21 cellular contexts compared by ENCODE assay signal in the genomic region with DNA sequence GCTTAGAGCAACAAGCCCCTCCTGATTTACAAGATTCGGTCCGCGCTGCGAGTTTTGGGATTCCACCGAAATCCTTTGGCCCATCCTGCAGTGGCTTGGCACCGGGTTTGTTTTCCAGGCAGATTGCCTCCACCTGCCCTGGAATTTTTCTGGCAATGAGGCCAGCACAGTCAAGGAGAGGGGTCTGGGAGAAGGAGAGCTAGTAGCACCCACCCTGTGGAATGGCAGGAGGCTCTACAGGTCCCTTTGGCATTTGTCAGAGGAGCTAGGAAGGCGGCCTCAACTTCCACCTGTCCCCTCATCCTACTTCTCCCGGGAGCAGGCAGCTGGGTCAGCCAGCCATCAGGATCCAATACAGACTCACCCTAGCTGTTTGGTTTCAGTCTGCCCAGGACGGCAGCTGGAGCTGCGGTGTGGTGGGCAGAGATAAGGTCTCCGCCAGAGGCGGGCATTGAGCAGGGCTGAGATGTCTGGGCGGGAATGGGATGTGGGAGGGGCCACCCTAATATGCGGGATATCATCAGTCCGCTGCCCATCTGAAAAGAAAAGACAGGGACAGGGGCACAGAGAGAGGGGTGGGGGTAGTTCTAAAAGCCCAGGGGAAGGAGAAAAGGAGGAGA. TPM values are rescaled to one million over a fixed set of nuclear protein-coding genes. Genes with fewer than 3 reads are reported as not detected.
A peak's percentile ranks its signal among the peaks of the same experiment; 100 is the strongest.
DNase-seq lines count a peak whose midpoint lies in the region; ATAC-seq and TF ChIP-seq lines count a peak whose summit lies in the region.
"Had no signal": no experiment of that assay in that cellular context is flagged by ENCODE, and none has a peak within 500 bp of the region (broad histone marks: within the 10 kb centered on the region; RNA-seq: fewer than 3 reads in every experiment).

No MANE protein-coding gene starts in this region.

- no peak overlapping the region for H2BK5ac ChIP-seq in mesenchymal stem cell (ENCODE audit: low read depth, low read length, poor library complexity, severe bottlenecking)

- no peak overlapping the region for H4K91ac ChIP-seq in mesenchymal stem cell (ENCODE audit: low read length)

- no peak overlapping the region for H3K9ac ChIP-seq in mesenchymal stem cell (ENCODE audit: low read length)
- H3K9ac ChIP-seq: BLaER1 treated with 17β-estradiol and CSF1 and Interleukin-3, amounts not matched to agents 10 nM and 100 nM had no signal

- H3K27me3 Mint-ChIP-seq in T-helper 17 cell, result peaks cover 46% of the 10 kb centered on the region

- no peak for TF ChIP-seq POLR2A in stomach (IDR thresholded peaks at IDR 0.05)

- no peak overlapping the region for H3K14ac ChIP-seq in mesenchymal stem cell (ENCODE audit: low read length in 2 of 2)

- H2BK120ac ChIP-seq in mesenchymal stem cell (ENCODE audit: low read depth, low read length), result no peak overlapping the region

- H3K9me3 ChIP-seq in BE2C, result no peaks in the 10 kb centered on the region; the same call in 1 of the 2 replicates
- H3K9me3 ChIP-seq in mesenchymal stem cell (ENCODE audit: control insufficient read depth, low read length), result no peaks in the 10 kb centered on the region
- H3K9me3 ChIP-seq in T-helper 17 cell (ENCODE audit: control insufficient read depth, low read length, poor library complexity, severe bottlenecking), result no peaks in the 10 kb centered on the region
- H3K9me3 ChIP-seq in stomach, result no peaks in the 10 kb centered on the region

- no peak overlapping the region for H3K4ac ChIP-seq in mesenchymal stem cell (ENCODE audit: low read depth in 1 of 2, low read length in 2 of 2)

- H3K4me1 ChIP-seq in BE2C, result peaks cover 3% of the 10 kb centered on the region
- peaks cover 8% of the 10 kb centered on the region for H3K4me1 ChIP-seq in mesenchymal stem cell (ENCODE audit: control insufficient read depth, insufficient read depth, low read depth, low read length)
- peaks cover 0 to 26% (median 19%) of the 10 kb centered on the region in 4 donors for H3K4me1 ChIP-seq in stomach

- no peak for ATAC-seq in T-helper 17 cell
- ATAC-seq in GM21447 (IDR thresholded peaks at IDR 0.05; ENCODE audit: unreplicated experiment), result no peak
- ATAC-seq: CD8-positive, alpha-beta T cell; GM23338 had no signal

- peaks cover 2% of the 10 kb centered on the region for H3K4me1 Mint-ChIP-seq in T-helper 17 cell

- no peak overlapping the region for H3K18ac ChIP-seq in mesenchymal stem cell (ENCODE audit: low read depth in 1 of 2, low read length in 2 of 2)

- no peak overlapping the region for H3K23ac ChIP-seq in mesenchymal stem cell (ENCODE audit: low read length in 2 of 2)

- H3K4me3 Mint-ChIP-seq in T-helper 17 cell, result no peak overlapping the region
- H3K4me3 Mint-ChIP-seq: CD8-positive, alpha-beta T cell; GM23338; H9 had no signal

- H3K27ac ChIP-seq in mesenchymal stem cell (ENCODE audit: low read length, poor library complexity, severe bottlenecking) (no peak overlapping the region), stomach (no peak overlapping the region)
- H3K27ac ChIP-seq: BLaER1 treated with 17β-estradiol and CSF1 and Interleukin-3, amounts not matched to agents 10 nM and 100 nM had no signal

- DNase-seq in BE2C (peak; percentile 75), OCI-M1 (lab: John Stamatoyannopoulos, UW) (peak; percentile 12), cerebellum (ENCODE audit: low spot score) (peak; percentile 61), mesenchymal stem cell (no peak), T-helper 17 cell (no peak), stomach (no peak), LoVo (ENCODE audit: low spot score) (no peak)
- DNase-seq: 8988T; CD8-positive, alpha-beta T cell; COR-L47; DMS 273 treated with DMSO at 0.1 percent for 48 hours; DMS53; DND-41; EL; H9 had no signal

- peak overlapping the region; percentile 9 for H4K8ac ChIP-seq in mesenchymal stem cell (ENCODE audit: low read length)

- TF ChIP-seq CTCF in BE2C (IDR thresholded peaks at IDR 0.05; ENCODE audit: low read depth, low read length) (no peak), stomach (IDR thresholded peaks at IDR 0.05) (no peak)

- H2AK5ac ChIP-seq in mesenchymal stem cell (ENCODE audit: low read length, severe bottlenecking), result no peak overlapping the region

- H2AFZ ChIP-seq in mesenchymal stem cell (ENCODE audit: low read depth, low read length), result no peak overlapping the region
- H2AFZ ChIP-seq: GM23338 had no signal

- H3K4me2 ChIP-seq in mesenchymal stem cell (ENCODE audit: low read length, poor library complexity, severe bottlenecking), result no peak overlapping the region
- H3K4me2 ChIP-seq: GM23338 had no signal

- H3K36me3 ChIP-seq in BE2C (no peaks in the 10 kb centered on the region), mesenchymal stem cell (ENCODE audit: control insufficient read depth in 1 of 2, insufficient read depth in 2 of 2, low read depth in 1 of 2, low read length in 2 of 2) (no peaks in the 10 kb centered on the region), stomach (no peaks in the 10 kb centered on the region)
- H3K36me3 ChIP-seq: BLaER1 treated with 17β-estradiol and CSF1 and Interleukin-3, amounts not matched to agents 10 nM and 100 nM had no signal

- no peak for TF ChIP-seq EP300 in stomach (IDR thresholded peaks at IDR 0.05)

- WGBS in mesenchymal stem cell, result 96% methylated on average over 14 of the region's 15 CpGs
- 56 to 81% (median 65%) methylated on average over 12 to 15 of the region's 15 CpGs for WGBS in stomach, 5 donors

- no peak overlapping the region for H3K4me3 ChIP-seq in BE2C (ENCODE audit: low read depth, low read length)
- no peak overlapping the region for H3K4me3 ChIP-seq in mesenchymal stem cell (ENCODE audit: insufficient read depth in 1 of 2, low read depth in 1 of 2, low read length in 2 of 2)
- H3K4me3 ChIP-seq in stomach, result no peak overlapping the region
- H3K4me3 ChIP-seq: BLaER1 treated with 17β-estradiol and CSF1 and Interleukin-3, amounts not matched to agents 10 nM and 100 nM; GM23338 had no signal

- no peak overlapping the region for H2BK12ac ChIP-seq in mesenchymal stem cell (ENCODE audit: low read length in 2 of 2)

- H3K27ac Mint-ChIP-seq in T-helper 17 cell, result no peak overlapping the region
- H3K27ac Mint-ChIP-seq: CD8-positive, alpha-beta T cell; GM23338 had no signal

- no peaks in the 10 kb centered on the region for H3K79me1 ChIP-seq in mesenchymal stem cell (replicated peaks; ENCODE audit: low read length, poor library complexity, severe bottlenecking)

- no peaks in the 10 kb centered on the region for H3K27me3 ChIP-seq in BE2C
- peaks cover 6 to 53% of the 10 kb centered on the region in 2 experiments for H3K27me3 ChIP-seq in mesenchymal stem cell (ENCODE audit: control insufficient read depth in 1 of 2, insufficient read depth in 1 of 2, low read length in 2 of 2)
- peaks cover 0 to 5% (median 0%) of the 10 kb centered on the region in 3 donors for H3K27me3 ChIP-seq in stomach
- H3K27me3 ChIP-seq: BLaER1 treated with 17β-estradiol and CSF1 and Interleukin-3, amounts not matched to agents 10 nM and 100 nM had no signal

- intact Hi-C loops in stomach (cut with DNase I; ENCODE audit: low total_unique reads), result no loop called here

- H2BK15ac ChIP-seq in mesenchymal stem cell (ENCODE audit: low read depth, poor library complexity, severe bottlenecking), result peak overlapping the region; percentile 19

- H3K36me3 Mint-ChIP-seq in T-helper 17 cell (ENCODE audit: low read depth), result peaks cover 3% of the 10 kb centered on the region
- H3K36me3 Mint-ChIP-seq: CD8-positive, alpha-beta T cell had no signal

RNA-seq across cellular contexts. Expression of a gene that starts 37.8 kb away (rescaled TPM):
- not detected for polyA plus RNA-seq in BE2C (2012; ENCODE audit: insufficient read depth, insufficient read length, low read depth)
- total RNA-seq in cerebellum (0.27 TPM), T-helper 17 cell (not detected), stomach (10 to 100 TPM in 3 of 5 donors, 1 to 10 TPM in 2; 1.1 to 29.8 (median 10.7) TPM)
- polyA plus RNA-seq in mesenchymal stem cell (2013, experiment 1 of 2), result 2.2 TPM
- polyA plus RNA-seq in mesenchymal stem cell (2013, experiment 2 of 2), result 2.1 TPM
- polyA plus RNA-seq in stomach, result 10 to 100 TPM in 1 of 3 donors, 1 to 10 TPM in 2; 2.2 to 29.5 (median 3.2) TPM
- total RNA-seq: A673; CD8-positive, alpha-beta T cell had no signal

RNA-seq across cellular contexts. Expression of a gene that starts 56.1 kb away (rescaled TPM):
- not detected for polyA plus RNA-seq in BE2C (2012; ENCODE audit: insufficient read depth, insufficient read length, low read depth)
- total RNA-seq in cerebellum (not detected), T-helper 17 cell (not detected), stomach (not detected)
- not detected for polyA plus RNA-seq in mesenchymal stem cell (2013, experiment 1 of 2)
- polyA plus RNA-seq in mesenchymal stem cell (2013, experiment 2 of 2), result not detected
- not detected for polyA plus RNA-seq in stomach
- total RNA-seq: A673; CD8-positive, alpha-beta T cell; HT-29 had no signal
- polyA plus RNA-seq: AG04450 had no signal

Comparison
In these comparisons a context has a peak if more than half of its experiments do, and no peak if none do; other contexts are left out.
1. DNase-seq: peak in BE2C (single experiment), OCI-M1 (single experiment) and cerebellum (single experiment); none in mesenchymal stem cell (single experiment), T-helper 17 cell (0 of 3), stomach (single experiment) and LoVo (single experiment).